Comparison of ENCODE assay signal across 8 cellular contexts in the genomic region with DNA sequence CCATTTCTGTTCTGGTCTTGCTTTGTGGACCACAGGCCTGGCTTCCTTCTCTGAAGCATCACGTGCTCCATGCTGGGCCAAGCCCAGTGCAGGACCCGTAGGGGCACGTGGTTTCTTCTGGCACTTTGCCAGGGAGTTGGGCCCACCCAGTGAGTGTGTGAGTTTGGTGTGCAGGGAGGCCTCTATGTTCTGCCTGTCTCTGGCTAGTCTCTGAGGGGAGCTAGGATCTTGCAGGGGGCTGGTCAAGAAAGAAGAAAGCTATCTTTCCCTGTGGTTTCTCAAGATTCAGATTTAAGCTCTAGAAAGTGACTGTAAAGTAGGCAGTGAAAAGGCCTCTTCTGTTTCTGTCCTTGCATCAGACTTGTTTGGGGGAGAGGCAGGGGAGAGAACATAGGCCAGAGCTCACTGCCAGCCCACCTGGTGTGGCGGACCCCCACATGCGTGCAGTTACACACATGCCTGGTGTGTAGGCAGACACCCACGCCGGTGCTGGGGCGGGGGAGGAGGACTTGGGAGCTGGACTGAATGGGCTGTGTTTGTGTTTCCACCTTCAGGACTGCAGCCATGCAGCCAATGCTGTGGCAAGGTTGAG. TPM values are rescaled to one million over a fixed set of nuclear protein-coding genes. Genes with fewer than 3 reads are reported as not detected.
DNase-seq lines count a peak whose midpoint lies in the region; ATAC-seq and TF ChIP-seq lines count a peak whose summit lies in the region.

No MANE protein-coding gene starts in this region.

- peak; percentile 80 for DNase-seq in Calu3
- DNase-seq in NT2/D1 (ENCODE audit: low read depth, low spot score), result no peak
- no peak for DNase-seq in central memory CD8-positive, alpha-beta T cell (ENCODE audit: low spot score in 2 of 2)
- no peak for DNase-seq in memory B cell (ENCODE audit: low spot score in 2 of 2)
- DNase-seq in upper lobe of left lung, result no peak
- DNase-seq in SHP77 (lab: John Stamatoyannopoulos, UW), result no peak
- no peak for DNase-seq in NCI-H2196 (lab: John Stamatoyannopoulos, UW; ENCODE audit: unreplicated experiment)

- H3K36me3 ChIP-seq in NT2/D1 (ENCODE audit: insufficient read depth, insufficient read length, low read length), result peaks cover 82% of the 10 kb centered on the region
- peaks cover 5 to 64% (median 15%) of the 10 kb centered on the region in 4 donors for H3K36me3 ChIP-seq in upper lobe of left lung

- BruUV-seq in Calu3 (replicated peaks; lab: Mats Ljungman, UMichigan), result no TSS peak

- no peak for ATAC-seq in central memory CD8-positive, alpha-beta T cell (replicated peaks; ENCODE audit: extremely low read depth, poor library complexity, severe bottlenecking)
- no peak for ATAC-seq in memory B cell (ENCODE audit: low read depth)
- ATAC-seq in upper lobe of left lung (ENCODE audit: low FRiP score in 2 of 2), result peak in 1 of 2 donors; percentile 54
- ATAC-seq in GM21529 (IDR thresholded peaks at IDR 0.05; ENCODE audit: unreplicated experiment), result no peak

- H3K4me1 Mint-ChIP-seq in Calu3 (ENCODE audit: low read depth, unreplicated experiment) (peaks cover 93% of the 10 kb centered on the region), memory B cell (peaks cover 58% of the 10 kb centered on the region)
- peaks cover 90% of the 10 kb centered on the region for H3K4me1 Mint-ChIP-seq in central memory CD8-positive, alpha-beta T cell

- no peaks in the 10 kb centered on the region for H3K9me3 ChIP-seq in NT2/D1 (ENCODE audit: insufficient read depth, low read length)
- H3K9me3 ChIP-seq in upper lobe of left lung, result no peaks in the 10 kb centered on the region

- H3K36me3 Mint-ChIP-seq in Calu3 (ENCODE audit: insufficient read depth, unreplicated experiment), result peaks cover 95% of the 10 kb centered on the region
- peaks cover 73% of the 10 kb centered on the region for H3K36me3 Mint-ChIP-seq in central memory CD8-positive, alpha-beta T cell (ENCODE audit: insufficient read depth)
- peaks cover 23% of the 10 kb centered on the region for H3K36me3 Mint-ChIP-seq in memory B cell

- no peak for TF ChIP-seq POLR2A in upper lobe of left lung (IDR thresholded peaks at IDR 0.05)

- intact Hi-C loops in Calu3 (cut with micrococcal nuclease; ENCODE audit: unreplicated experiment), result no loop called here

- CTCF ChIA-PET in Calu3 (lab: Charles Lee), result interaction anchor here (0.6 to 4.1 kb wide), 5 partner anchors 9 to 272 kb away, joined by 3 to 38 read pairs (median 4); a partner anchor contains a TSS

- H3K9me3 Mint-ChIP-seq in Calu3 (ENCODE audit: low read depth, unreplicated experiment) (no peaks in the 10 kb centered on the region), memory B cell (no peaks in the 10 kb centered on the region)
- H3K9me3 Mint-ChIP-seq in central memory CD8-positive, alpha-beta T cell, result no peaks in the 10 kb centered on the region

- no peaks in the 10 kb centered on the region for H3K27me3 Mint-ChIP-seq in Calu3 (ENCODE audit: unreplicated experiment)
- no peaks in the 10 kb centered on the region for H3K27me3 Mint-ChIP-seq in central memory CD8-positive, alpha-beta T cell
- H3K27me3 Mint-ChIP-seq in memory B cell, result no peaks in the 10 kb centered on the region

- H3K4me1 ChIP-seq in NT2/D1 (ENCODE audit: insufficient read depth, insufficient read length), result peaks cover 51% of the 10 kb centered on the region
- peaks cover 92 to 97% (median 94%) of the 10 kb centered on the region in 4 donors for H3K4me1 ChIP-seq in upper lobe of left lung

- H3K4me3 ChIP-seq in NT2/D1 (ENCODE audit: insufficient read length, low read depth), result no peak overlapping the region
- peak overlapping the region in 1 of 4 donors; percentile 19 for H3K4me3 ChIP-seq in upper lobe of left lung

- H3K4me3 Mint-ChIP-seq in Calu3 (ENCODE audit: low read depth, unreplicated experiment) (peak overlapping the region; percentile 63), memory B cell (no peak overlapping the region)
- H3K4me3 Mint-ChIP-seq in central memory CD8-positive, alpha-beta T cell, result peak overlapping the region; percentile 68

- H3K27ac Mint-ChIP-seq in Calu3 (ENCODE audit: unreplicated experiment), result peak overlapping the region; percentile 58
- H3K27ac Mint-ChIP-seq in central memory CD8-positive, alpha-beta T cell (ENCODE audit: low read depth), result peak overlapping the region; percentile 91
- H3K27ac Mint-ChIP-seq in memory B cell, result peak overlapping the region; percentile 36

- H3K27ac ChIP-seq in upper lobe of left lung, result peak overlapping the region; percentile 56 to 79 (median 72)

- TF ChIP-seq EP300 in upper lobe of left lung (IDR thresholded peaks at IDR 0.05), result no peak

- H3K27me3 ChIP-seq in NT2/D1 (ENCODE audit: insufficient read depth, insufficient read length), result no peaks in the 10 kb centered on the region
- H3K27me3 ChIP-seq in upper lobe of left lung, result no peaks in the 10 kb centered on the region

- WGBS in upper lobe of left lung, 2 donors, result 3 to 31% methylated on average over 5 to 8 of the region's 8 CpGs

- peak overlapping the region; percentile 57 for H3K9ac ChIP-seq in NT2/D1 (ENCODE audit: insufficient read length, low read depth)

- TF ChIP-seq CTCF in Calu3 (IDR thresholded peaks at IDR 0.05; ENCODE audit: unreplicated experiment), result no peak
- no peak for TF ChIP-seq CTCF in upper lobe of left lung (IDR thresholded peaks at IDR 0.05)

RNA-seq across cellular contexts. Expression of a gene that starts 11.8 kb away (rescaled TPM):
- total RNA-seq in Calu3 (2022), result 479 and 558 TPM in 2 replicates
- 100 to 1,000 TPM in 5 of 6 donors, 10 to 100 TPM in 1; 97.9 to 168 (median 149) TPM for total RNA-seq in upper lobe of left lung

RNA-seq across cellular contexts. Expression of a gene that starts 28.2 kb away (rescaled TPM):
- total RNA-seq in Calu3 (2022) (3,443 and 3,829 TPM in 2 replicates), upper lobe of left lung (1,000 to 10,000 TPM in 4 of 6 donors, 100 to 1,000 TPM in 2; 542 to 1,288 (median 1,062) TPM)

RNA-seq across cellular contexts. Expression of a gene that starts 56.6 kb away (rescaled TPM):
- total RNA-seq in Calu3 (2022), result 77.8 and 78.9 TPM in 2 replicates
- total RNA-seq in upper lobe of left lung, result 100 to 1,000 TPM in 1 of 6 donors, 10 to 100 TPM in 5; 21.3 to 118 (median 29.5) TPM

Comparison
In these comparisons a context has a peak if more than half of its experiments do, and no peak if none do; other contexts are left out.
1. H3K27ac Mint-ChIP-seq: peak in every context shown above with its lines; median percentile 91 in central memory CD8-positive, alpha-beta T cell; 58 in Calu3; 36 in memory B cell.